ENCODE assay signal across 35 cellular contexts in genomic region chr10:50423448-50423847, GRCh38.
DNase-seq lines count a peak whose midpoint lies in the region; ATAC-seq and FAIRE-seq lines count a peak whose summit lies in the region.
"Had no signal": no experiment of that assay in that cellular context is flagged by ENCODE, and none has a peak within 500 bp of the region (broad histone marks: within the 10 kb centered on the region; RNA-seq: fewer than 3 reads in every experiment).

No MANE protein-coding gene starts in this region.

- H3K4me3 Mint-ChIP-seq in dendritic cell treated with granulocyte-macrophage colony-stimulating factor and Interleukin-4, amounts not matched to agents 40 ng/mL and 50 ng/mL, for 4 days = no peak overlapping the region
- H3K4me3 Mint-ChIP-seq: B cell; CD14-positive monocyte; CD4-positive, alpha-beta memory T cell; CD4-positive, alpha-beta T cell; CD4-positive, CD25-positive, alpha-beta regulatory T cell; CD8-positive, alpha-beta memory T cell; CD8-positive, alpha-beta T cell had no signal

- H3K27ac Mint-ChIP-seq in dendritic cell treated with granulocyte-macrophage colony-stimulating factor and Interleukin-4, amounts not matched to agents 40 ng/mL and 50 ng/mL, for 4 days = peak overlapping the region; percentile 91
- H3K27ac Mint-ChIP-seq: B cell; CD4-positive, alpha-beta T cell; CD4-positive, CD25-positive, alpha-beta regulatory T cell; CD8-positive, alpha-beta memory T cell; CD8-positive, alpha-beta T cell had no signal

- H3K9me3 Mint-ChIP-seq in dendritic cell treated with granulocyte-macrophage colony-stimulating factor and Interleukin-4, amounts not matched to agents 40 ng/mL and 50 ng/mL, for 4 days = no peaks in the 10 kb centered on the region
- H3K9me3 Mint-ChIP-seq: CD4-positive, alpha-beta memory T cell; CD4-positive, alpha-beta T cell; CD4-positive, CD25-positive, alpha-beta regulatory T cell; CD8-positive, alpha-beta memory T cell had no signal

- H3K27ac ChIP-seq in temporal lobe (ENCODE audit: low read depth, low read length) = peak overlapping the region; percentile 81
- H3K27ac ChIP-seq: 22Rv1, A549, BLaER1, C4-2B had no signal

- DNase-seq in GM18507 (ENCODE audit: extremely low spot score, insufficient read length, low read depth) = no peak
- no peak for DNase-seq in left lobe of liver (ENCODE audit: low spot score)
- DNase-seq in SIG-M5 (lab: John Stamatoyannopoulos, UW) = no peak
- DNase-seq in activated gamma-delta T cell treated with Interleukin-2 at 50 U/mL for 16 hours = no peak
- no peak for DNase-seq in left colon
- DNase-seq: 8988T; ACHN; AML-193; BE2C; C1 segment of cervical spinal cord; Caco-2; Calu3; CD4-positive, alpha-beta memory T cell; CD4-positive, alpha-beta T cell; CD4-positive, CD25-positive, alpha-beta regulatory T cell; CD8-positive, alpha-beta memory T cell; CD8-positive, alpha-beta T cell; COR-L47; DMS 273 treated with DMSO at 0.1 percent for 48 hours; DMS153; DMS79; DMS79 treated with DMSO at 0.1 percent for 48 hours; DND-41; EL had no signal

- FAIRE-seq in GM18507 (lab: Jason Lieb, UNC) = peak; percentile 33
- FAIRE-seq: A204.1, A549, D721Med had no signal

- H3K4me1 Mint-ChIP-seq in dendritic cell treated with granulocyte-macrophage colony-stimulating factor and Interleukin-4, amounts not matched to agents 40 ng/mL and 50 ng/mL, for 4 days (ENCODE audit: low read depth) = peaks cover 58% of the 10 kb centered on the region

- intact Hi-C loops in dendritic cell treated with granulocyte-macrophage colony-stimulating factor and Interleukin-4, amounts not matched to agents 40 ng/mL and 50 ng/mL, for 4 days (cut with micrococcal nuclease) = loop anchor here (5.0 kb wide), 2 partner anchors 34 to 101 kb away; no protein-coding TSS in a partner anchor
- intact Hi-C loops in left colon (cut with DNase I, micrococcal nuclease) = loop anchor here in 1 of 2 donors (10.0 kb wide), 1 partner anchor 201 kb away; the partner anchor contains the start of gene SGMS1

- ATAC-seq in left lobe of liver (peak; percentile 53), GM18511 (IDR thresholded peaks at IDR 0.05; ENCODE audit: unreplicated experiment) (no peak), left colon (no peak)
- ATAC-seq: A549; CD8-positive, alpha-beta T cell had no signal

- H3K36me3 Mint-ChIP-seq in dendritic cell treated with granulocyte-macrophage colony-stimulating factor and Interleukin-4, amounts not matched to agents 40 ng/mL and 50 ng/mL, for 4 days (ENCODE audit: low read depth) = no peaks in the 10 kb centered on the region

- no peaks in the 10 kb centered on the region for H3K27me3 Mint-ChIP-seq in dendritic cell treated with granulocyte-macrophage colony-stimulating factor and Interleukin-4, amounts not matched to agents 40 ng/mL and 50 ng/mL, for 4 days
- H3K27me3 Mint-ChIP-seq: B cell; CD4-positive, alpha-beta memory T cell; CD4-positive, alpha-beta T cell; CD4-positive, CD25-positive, alpha-beta regulatory T cell had no signal
